Comparison of ENCODE assay signal across 17 cellular contexts in the genomic region with DNA sequence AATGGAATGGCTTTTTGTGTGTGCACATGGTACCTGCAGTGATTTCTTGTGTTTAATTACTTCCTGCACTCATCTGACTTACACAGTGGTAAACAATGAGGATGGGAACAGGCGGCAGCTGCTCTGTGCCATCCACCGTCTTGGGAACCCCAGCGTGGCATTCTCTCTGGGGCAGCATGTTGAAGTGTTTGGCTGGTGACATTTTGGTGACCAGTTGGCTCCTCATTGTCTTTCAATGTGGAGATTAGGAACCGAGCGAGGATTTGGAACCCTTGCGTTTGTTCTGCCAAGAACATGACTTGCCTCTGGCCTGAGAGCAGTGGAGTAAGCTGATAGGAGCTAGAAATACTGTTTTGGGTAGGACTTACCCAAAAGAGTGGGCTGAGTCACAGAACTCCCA.
"Had no signal": no experiment of that assay in that cellular context is flagged by ENCODE, and none has a peak within 500 bp of the region (broad histone marks: within the 10 kb centered on the region; RNA-seq: fewer than 3 reads in every experiment).

No MANE protein-coding gene starts in this region.

- H3K27ac ChIP-seq: cardiac muscle cell, dorsolateral prefrontal cortex, esophagus muscularis mucosa, sigmoid colon, stomach, testis, upper lobe of right lung had no signal

- H3K27ac Mint-ChIP-seq: activated CD4-positive, alpha-beta memory T cell treated with anti-CD3 and anti-CD28 coated beads, Interleukin-2, amount 10 ng/mL, durations not matched to agents 7 days and 5 days; activated naive CD4-positive, alpha-beta T cell treated with anti-CD3 and anti-CD28 coated beads, Interleukin-2, amount 50 U/mL, for 24 hours had no signal

- H3K27me3 Mint-ChIP-seq: activated CD4-positive, alpha-beta memory T cell treated with anti-CD3 and anti-CD28 coated beads, Interleukin-2, amount 10 ng/mL, durations not matched to agents 7 days and 5 days; activated naive CD4-positive, alpha-beta T cell treated with anti-CD3 and anti-CD28 coated beads, Interleukin-2, amount 50 U/mL, for 24 hours had no signal

- H3K4me3 ChIP-seq: adrenal gland, cardiac muscle cell, dorsolateral prefrontal cortex, esophagus muscularis mucosa, sigmoid colon, stomach, testis, upper lobe of right lung had no signal

- DNase-seq: activated CD4-positive, alpha-beta memory T cell treated with anti-CD3 and anti-CD28 coated beads, Interleukin-2, amount 10 ng/mL, durations not matched to agents 7 days and 5 days; activated CD4-positive, alpha-beta T cell treated with anti-CD3 and anti-CD28 coated beads for 4 hours; activated effector memory CD4-positive, alpha-beta T cell treated with anti-CD3 and anti-CD28 coated beads, Interleukin-2, amount 50 U/mL, for 16 hours; activated T-cell treated with anti-CD3 and anti-CD28 coated beads, Interleukin-2, amount 50 U/mL, for 4 hours; dorsolateral prefrontal cortex; hypothalamus; nephron progenitor cell; occipital lobe; sigmoid colon; stimulated activated CD4-positive, alpha-beta T cell treated with anti-CD3 and anti-CD28 coated beads, Interleukin-1b, Interleukin-23, amount 100 ng/mL, for 48 hours; stomach; testis; upper lobe of right lung had no signal

- H3K36me3 Mint-ChIP-seq: activated naive CD4-positive, alpha-beta T cell treated with anti-CD3 and anti-CD28 coated beads, Interleukin-2, amount 50 U/mL, for 24 hours had no signal

- H3K27me3 ChIP-seq: adrenal gland, cardiac muscle cell, dorsolateral prefrontal cortex, esophagus muscularis mucosa, sigmoid colon, stomach, testis, upper lobe of right lung had no signal

- H3K4me3 Mint-ChIP-seq: activated CD4-positive, alpha-beta memory T cell treated with anti-CD3 and anti-CD28 coated beads, Interleukin-2, amount 10 ng/mL, durations not matched to agents 7 days and 5 days; activated naive CD4-positive, alpha-beta T cell treated with anti-CD3 and anti-CD28 coated beads, Interleukin-2, amount 50 U/mL, for 24 hours; activated T-cell treated with anti-CD3 and anti-CD28 coated beads, Interleukin-2, amount 50 U/mL, for 4 hours; nephron progenitor cell had no signal

- H3K36me3 ChIP-seq: adrenal gland, cardiac muscle cell, esophagus muscularis mucosa, sigmoid colon, stomach, upper lobe of right lung had no signal

- H3K9me3 ChIP-seq: adrenal gland, esophagus muscularis mucosa, sigmoid colon, stomach, testis, upper lobe of right lung had no signal

- H3K9me3 Mint-ChIP-seq: activated CD4-positive, alpha-beta memory T cell treated with anti-CD3 and anti-CD28 coated beads, Interleukin-2, amount 10 ng/mL, durations not matched to agents 7 days and 5 days; activated naive CD4-positive, alpha-beta T cell treated with anti-CD3 and anti-CD28 coated beads, Interleukin-2, amount 50 U/mL, for 24 hours; activated T-cell treated with anti-CD3 and anti-CD28 coated beads, Interleukin-2, amount 50 U/mL, for 4 hours had no signal
